ENCODE assay signal across 28 cellular contexts in the genomic region with DNA sequence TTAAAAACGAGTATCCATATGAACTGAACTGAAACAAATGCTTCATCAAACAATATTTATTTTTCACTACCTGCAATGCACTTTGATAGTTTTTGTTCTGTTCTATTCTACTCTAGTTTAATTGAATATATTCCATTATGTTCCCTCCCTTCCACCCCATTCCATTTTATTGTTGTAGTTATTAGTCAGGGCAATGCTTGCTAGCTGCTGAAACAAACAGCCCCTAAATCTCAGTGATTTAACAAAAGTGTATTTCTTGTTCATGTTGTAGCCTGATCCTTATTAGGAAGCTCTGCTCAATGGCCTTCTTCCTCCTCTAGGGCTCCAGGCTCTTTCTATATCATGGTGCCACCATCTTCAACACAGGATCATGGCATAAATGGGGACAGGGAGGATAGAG.
"Had no signal": no experiment of that assay in that cellular context is flagged by ENCODE, and none has a peak within 500 bp of the region (broad histone marks: within the 10 kb centered on the region; RNA-seq: fewer than 3 reads in every experiment).

No MANE protein-coding gene starts in this region.

- H3K9me3 ChIP-seq: colonic mucosa, gastrocnemius medialis, gastroesophageal sphincter, heart right ventricle had no signal

- H3K36me3 ChIP-seq: colonic mucosa, esophagus muscularis mucosa, esophagus squamous epithelium, gastrocnemius medialis, gastroesophageal sphincter, heart left ventricle, heart right ventricle had no signal

- H3K27ac ChIP-seq: colonic mucosa, coronary artery, dorsolateral prefrontal cortex, epithelial cell of prostate, esophagus muscularis mucosa, esophagus squamous epithelium, foreskin keratinocyte, gastrocnemius medialis, gastroesophageal sphincter, heart left ventricle, heart right ventricle had no signal

- ATAC-seq: effector memory CD8-positive, alpha-beta T cell; esophagus mucosa; foreskin keratinocyte; gastrocnemius medialis; gastroesophageal sphincter; heart left ventricle; heart right ventricle had no signal

- H3K4me1 ChIP-seq: colonic mucosa, esophagus muscularis mucosa, esophagus squamous epithelium, foreskin keratinocyte, gastrocnemius medialis, gastroesophageal sphincter, heart left ventricle, heart right ventricle had no signal

- FAIRE-seq: colon, endometrium, endothelial cell of umbilical vein, frontal cortex had no signal

- H3K27me3 ChIP-seq: colonic mucosa, esophagus muscularis mucosa, esophagus squamous epithelium, foreskin keratinocyte, gastroesophageal sphincter, heart left ventricle had no signal

- H3K4me3 ChIP-seq: colonic mucosa, coronary artery, dorsolateral prefrontal cortex, esophagus muscularis mucosa, esophagus squamous epithelium, gastrocnemius medialis, gastroesophageal sphincter, heart left ventricle, heart right ventricle had no signal

- DNase-seq: colonic mucosa; cortex of kidney; dermis blood vessel endothelial cell; dorsolateral prefrontal cortex; effector CD4-positive, alpha-beta T cell; effector CD8-positive, alpha-beta T cell; effector memory CD4-positive, alpha-beta T cell; effector memory CD8-positive, alpha-beta T cell; endodermal cell; erythroblast; esophagus squamous epithelium; foreskin fibroblast; foreskin keratinocyte; foreskin melanocyte; gastrocnemius medialis; glutamatergic neuron; head of caudate nucleus; heart left ventricle; heart right ventricle had no signal
